Comparison of ENCODE assay signal across 8 cellular contexts in the genomic region with DNA sequence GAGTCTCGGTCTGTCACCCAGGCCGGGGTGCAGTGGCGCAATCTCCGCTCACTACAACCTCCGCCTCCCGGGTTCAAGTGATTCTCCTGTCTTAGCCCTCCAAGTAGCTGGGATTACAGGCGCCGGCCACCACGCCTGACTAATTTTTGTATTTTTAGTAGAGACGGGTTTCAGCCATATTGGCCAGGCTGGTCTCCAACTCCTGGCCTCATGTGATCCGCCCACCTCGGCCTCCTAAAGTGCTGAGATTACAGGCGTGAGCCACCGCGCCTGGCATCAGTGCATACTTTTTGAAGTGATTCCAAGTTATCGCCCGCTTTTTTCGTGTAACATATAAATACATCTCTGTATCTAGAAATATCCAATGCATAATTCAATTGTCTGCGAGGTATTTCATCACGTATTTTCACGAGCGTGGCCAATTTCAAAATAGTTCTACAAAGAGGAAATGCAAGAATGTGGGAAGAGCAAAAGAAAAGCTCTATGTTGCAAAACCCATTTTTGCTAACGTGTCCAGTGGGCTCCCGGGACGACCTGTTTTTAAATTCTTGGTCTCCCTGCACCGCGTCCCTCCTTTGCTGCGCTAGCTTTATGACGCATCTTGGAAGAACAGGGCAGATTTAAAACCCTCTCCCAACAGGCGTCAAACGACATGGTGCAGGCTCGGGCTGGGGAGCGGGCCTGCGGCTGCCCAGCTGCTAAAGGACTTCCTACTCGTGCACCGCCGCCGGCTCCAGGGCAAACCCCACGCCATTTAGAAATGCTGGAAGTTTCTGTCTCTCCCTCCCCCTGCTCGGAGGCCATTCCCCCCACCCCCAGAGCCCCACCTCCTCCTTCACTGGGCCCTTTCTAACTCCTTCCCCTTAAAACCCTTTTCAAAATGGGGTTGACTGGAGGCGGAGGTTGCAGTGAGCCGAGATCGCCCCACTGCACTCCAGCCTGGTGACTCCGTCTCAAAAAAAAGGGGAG. TPM values are rescaled to one million over a fixed set of nuclear protein-coding genes. Genes with fewer than 3 reads are reported as not detected.
DNase-seq lines count a peak whose midpoint lies in the region; ATAC-seq, FAIRE-seq and TF ChIP-seq lines count a peak whose summit lies in the region.

No MANE protein-coding gene starts in this region.

- no peak for DNase-seq in AG04450 (ENCODE audit: low read depth, low spot score)
- DNase-seq in GM12891 (ENCODE audit: insufficient read length, low spot score) = peak; percentile 56
- DNase-seq in SK-N-MC (ENCODE audit: low read depth, low spot score) = no peak
- peak; percentile 20 for DNase-seq in endothelial cell (ENCODE audit: low spot score)
- DNase-seq in lung (ENCODE audit: low spot score) = peak; percentile 63
- DNase-seq in superior temporal gyrus (ENCODE audit: extremely low spot score) = peak; percentile 69

- CTCF ChIA-PET in AG04450 (lab: Charles Lee) = interaction anchor here (0.6 kb wide), 2 partner anchors 44 to 631 kb away, joined by 3 to 8 read pairs; a partner anchor contains a TSS

- 0 out of 2 replicates have a peak, but pooled peaks cover 4% of the 10 kb centered on the region for H3K36me3 ChIP-seq in SK-N-MC (ENCODE audit: insufficient read depth, low read length)
- H3K36me3 ChIP-seq in lung (ENCODE audit: control insufficient read depth in 2 of 2, insufficient read depth in 2 of 2, low read length in 2 of 2) = no peaks in the 10 kb centered on the region

- ATAC-seq in lung (ENCODE audit: insufficient read depth, low FRiP score) (peak; percentile 51), HG03342 (IDR thresholded peaks at IDR 0.05; ENCODE audit: unreplicated experiment) (no peak), HG02588 (IDR thresholded peaks at IDR 0.05; ENCODE audit: unreplicated experiment) (no peak)

- H3K27me3 ChIP-seq in AG04450 (ENCODE audit: control insufficient read depth, insufficient read depth, low read length) = no peaks in the 10 kb centered on the region
- no peaks in the 10 kb centered on the region for H3K27me3 ChIP-seq in lung (ENCODE audit: control insufficient read depth, insufficient read depth)

- H3K9me3 Mint-ChIP-seq in endothelial cell (ENCODE audit: unreplicated experiment) = no peaks in the 10 kb centered on the region

- H3K36me3 Mint-ChIP-seq in endothelial cell (ENCODE audit: low read depth, unreplicated experiment) = peaks cover 3% of the 10 kb centered on the region

- TF ChIP-seq CTCF in AG04450 (IDR thresholded peaks at IDR 0.05; ENCODE audit: low read depth, low read length) (no peak), endothelial cell (IDR thresholded peaks at IDR 0.05; ENCODE audit: unreplicated experiment) (no peak), lung (IDR thresholded peaks at IDR 0.05; ENCODE audit: control extremely low read depth, extremely low read depth) (no peak)

- peak overlapping the region; percentile 81 for H3K4me3 ChIP-seq in AG04450 (ENCODE audit: low read depth, low read length)
- H3K4me3 ChIP-seq in SK-N-MC = peak overlapping the region; percentile 86
- peak overlapping the region; percentile 16 for H3K4me3 ChIP-seq in lung

- H3K9ac ChIP-seq in SK-N-MC (ENCODE audit: insufficient read length) = peak overlapping the region; percentile 74

- H3K27ac ChIP-seq in AG04450 (ENCODE audit: low read depth, low read length) = peak overlapping the region; percentile 73
- H3K27ac ChIP-seq in SK-N-MC = peak overlapping the region; percentile 76
- H3K27ac ChIP-seq in lung (ENCODE audit: low read depth in 1 of 2, low read length in 1 of 2) = peak overlapping the region; percentile 92 to 96

- H3K27ac Mint-ChIP-seq in endothelial cell (ENCODE audit: unreplicated experiment) = no peak overlapping the region

- no peaks in the 10 kb centered on the region; the same call in 1 of the 2 replicates for H3K9me3 ChIP-seq in AG04450 (ENCODE audit: control insufficient read depth, insufficient read depth, low read length)
- H3K9me3 ChIP-seq in SK-N-MC (ENCODE audit: low read depth, low read length) = no peaks in the 10 kb centered on the region
- H3K9me3 ChIP-seq in lung (ENCODE audit: control insufficient read depth in 2 of 2, insufficient read depth in 1 of 2, low read length in 1 of 2) = no peaks in the 10 kb centered on the region

- no peak for TF ChIP-seq POLR2A in GM12891 (IDR thresholded peaks at IDR 0.05; ENCODE audit: low read depth, low read length)

- peaks cover 6% of the 10 kb centered on the region for H3K4me1 Mint-ChIP-seq in endothelial cell (ENCODE audit: unreplicated experiment)

- peaks cover 7% of the 10 kb centered on the region for H3K27me3 Mint-ChIP-seq in endothelial cell (ENCODE audit: unreplicated experiment)

- 13 to 42% methylated on average over 44 of the region's 44 CpGs for WGBS in lung, 2 donors

- peak; percentile 55 for FAIRE-seq in GM12891 (lab: Jason Lieb, UNC)

- POLR2A ChIA-PET in AG04450 (lab: Yijun Ruan, JAX) = interaction anchor here (0.5 kb wide), 1 partner anchor 25 kb away, joined by 3 read pairs; no protein-coding TSS in a partner anchor

- peaks cover 7 to 8% of the 10 kb centered on the region in 2 donors for H3K4me1 ChIP-seq in lung (ENCODE audit: control insufficient read depth in 2 of 2, insufficient read depth in 2 of 2, low read length in 2 of 2)

- H3K4me3 Mint-ChIP-seq in endothelial cell (ENCODE audit: unreplicated experiment) = peak overlapping the region; percentile 85

TF ChIP-seq in GM12891, 5 proteins besides CTCF, POLR2A, EP300 and RAD21:
- 0 out of 2 replicates have a peak, but pooled peaks have one; percentile 6 for TF ChIP-seq SPI1 (IDR thresholded peaks at IDR 0.05; ENCODE audit: low read depth, low read length)
- no peak for TF ChIP-seq POU2F2 (IDR thresholded peaks at IDR 0.05; ENCODE audit: low read depth, low read length)

RNA-seq across cellular contexts. Expression of a gene that starts 0.9 kb away (rescaled TPM):
- 90.8 and 93.4 TPM in 2 replicates for polyA plus RNA-seq in AG04450 (2011; rRNA removed)
- polyA minus RNA-seq in AG04450 (2011; rRNA and poly(A)+ RNA removed) = 94.1 and 122 TPM in 2 replicates
- polyA plus RNA-seq in GM12891 (2012; ENCODE audit: low read depth, missing spikeins) = 46.4 TPM
- 32.1 TPM for total RNA-seq in endothelial cell (ENCODE audit: unreplicated experiment)
- 10 to 100 TPM; 60.8 to 82.4 TPM for total RNA-seq in lung
- polyA plus RNA-seq in lung = 100 to 1,000 TPM in 1 of 2 donors, 10 to 100 TPM in 1; 58.6 to 198 TPM

Comparison
In these comparisons a context has a peak if more than half of its experiments do, and no peak if none do; other contexts are left out.
1. DNase-seq: peak in GM12891 (single experiment), endothelial cell (single experiment), lung (single experiment) and superior temporal gyrus (single experiment); none in AG04450 (single experiment) and SK-N-MC (single experiment).
2. H3K4me3 ChIP-seq: peak in every context shown above with its lines; median percentile 86 in SK-N-MC; 81 in AG04450; 16 in lung.
3. Peak in every context shown above with its lines, with median percentiles within 50 percentile points of each other: H3K27ac ChIP-seq.